ENCODE assay signal across 8 cellular contexts in the genomic region with DNA sequence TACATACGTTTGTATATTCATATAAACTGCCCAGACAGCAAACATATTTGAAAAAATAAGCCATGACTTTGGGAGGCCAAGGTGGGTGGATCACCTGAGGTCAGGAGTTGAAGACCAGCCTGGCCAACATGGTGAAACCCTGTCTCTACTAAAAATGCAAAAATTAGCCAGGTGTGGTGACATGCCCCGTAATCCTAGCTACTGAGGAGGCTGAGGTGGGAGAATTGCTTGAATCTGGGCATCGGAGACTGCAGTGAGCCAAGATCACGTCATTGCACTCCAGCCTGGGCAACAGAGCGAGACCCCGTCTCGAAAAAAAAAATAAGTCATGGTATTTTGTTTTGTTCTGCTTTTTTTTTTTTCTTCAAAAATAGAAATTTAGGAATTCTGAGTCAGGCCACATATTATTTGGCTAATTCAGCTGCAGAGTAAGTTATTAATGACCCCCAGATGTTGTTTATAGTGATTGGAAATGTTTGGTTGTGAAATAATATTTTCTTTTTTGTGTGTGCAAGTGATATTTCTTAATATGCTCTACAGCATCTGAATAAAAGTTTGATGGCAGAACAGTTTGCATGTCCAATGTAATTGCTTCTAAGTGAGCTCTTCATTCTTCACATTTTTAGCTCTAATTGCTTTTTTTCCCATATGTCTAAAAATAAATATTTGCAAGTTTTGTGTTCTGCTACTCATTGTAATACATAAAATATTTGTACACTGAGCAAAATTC.
DNase-seq lines count a peak whose midpoint lies in the region; ATAC-seq and TF ChIP-seq lines count a peak whose summit lies in the region.

No MANE protein-coding gene starts in this region.

- intact Hi-C loops in left lung (cut with DNase I), result no loop called here

- peak; percentile 17 for ATAC-seq in GM19351 (IDR thresholded peaks at IDR 0.05; ENCODE audit: unreplicated experiment)
- ATAC-seq in HG03442 (IDR thresholded peaks at IDR 0.05; ENCODE audit: unreplicated experiment), result peak; percentile 21
- no peak for ATAC-seq in left lung

- TF ChIP-seq CTCF in AG10803 (conservative IDR thresholded peaks at IDR 0.05; ENCODE audit: low read length) (no peak), left lung (IDR thresholded peaks at IDR 0.05) (no peak)

- H3K27ac ChIP-seq in left lung, result peak overlapping the region; percentile 78 to 86

- peak; percentile 95 for DNase-seq in AG10803 (ENCODE audit: low read depth)
- no peak for DNase-seq in left lung
- DNase-seq in stimulated activated naive CD4-positive, alpha-beta T cell (lab: John Stamatoyannopoulos, UW), result no peak
- no peak for DNase-seq in NCI-H2107 treated with DMSO at 0.1 percent for 48 hours (lab: John Stamatoyannopoulos, UW; ENCODE audit: unreplicated experiment)
- no peak for DNase-seq in NCI-H1694 treated with DMSO at 0.1 percent for 48 hours (lab: John Stamatoyannopoulos, UW)
- no peak for DNase-seq in D341Med (ENCODE audit: low spot score)

- H3K27me3 ChIP-seq in left lung, result no peaks in the 10 kb centered on the region

- peaks cover 0 to 2% of the 10 kb centered on the region in 2 donors for H3K36me3 ChIP-seq in left lung

- H3K4me1 ChIP-seq in left lung, result peaks cover 27 to 59% of the 10 kb centered on the region in 2 donors

- H3K9me3 ChIP-seq in left lung, result no peaks in the 10 kb centered on the region

- no peak overlapping the region for H3K4me3 ChIP-seq in AG10803 (ENCODE audit: low read length)
- no peak overlapping the region for H3K4me3 ChIP-seq in left lung
